ENCODE assay signal across 18 cellular contexts in genomic region chr11:93623938-93624337, GRCh38.
"Had no signal": no experiment of that assay in that cellular context is flagged by ENCODE, and none has a peak within 500 bp of the region (broad histone marks: within the 10 kb centered on the region; RNA-seq: fewer than 3 reads in every experiment).

No MANE protein-coding gene starts in this region.

- H3K4me1 ChIP-seq: ascending aorta, breast epithelium, left ventricle myocardium inferior had no signal

- H3K4me3 Mint-ChIP-seq: activated B cell treated with CpG ODN at 0.5 μM for 24 hours; activated CD4-positive, alpha-beta T cell treated with anti-CD3 and anti-CD28 coated beads, Interleukin-2, amount 10 ng/mL, durations not matched to agents 24 days and 14 days; activated CD8-positive, alpha-beta T cell treated with anti-CD3 and anti-CD28 coated beads, Interleukin-2, amount 10 ng/mL, durations not matched to agents 7 days and 5 days; activated T-cell treated with anti-CD3 and anti-CD28 coated beads, Interleukin-2, amount 50 U/mL, for 24 hours; naive thymus-derived CD8-positive, alpha-beta T cell; stimulated activated naive B cell treated with anti-CD40 and anti-IgM and Interleukin-4, amounts not matched to agents 10 μg/mL and 1 μg/mL and 100 μg/mL, for 72 hours had no signal

- FAIRE-seq: endometrium, frontal cortex, kidney had no signal

- H3K27me3 ChIP-seq: ascending aorta, breast epithelium had no signal

- H3K9me3 Mint-ChIP-seq: activated B cell treated with CpG ODN at 0.5 μM for 24 hours; activated CD4-positive, alpha-beta T cell treated with anti-CD3 and anti-CD28 coated beads, Interleukin-2, amount 10 ng/mL, durations not matched to agents 24 days and 14 days; activated T-cell treated with anti-CD3 and anti-CD28 coated beads, Interleukin-2, amount 50 U/mL, for 24 hours; naive thymus-derived CD8-positive, alpha-beta T cell; stimulated activated naive B cell treated with anti-CD40 and anti-IgM and Interleukin-4, amounts not matched to agents 10 μg/mL and 1 μg/mL and 100 μg/mL, for 72 hours had no signal

- H3K4me3 ChIP-seq: ascending aorta, breast epithelium, coronary artery, left ventricle myocardium inferior had no signal

- H3K9me3 ChIP-seq: ascending aorta, breast epithelium, left ventricle myocardium inferior had no signal

- H3K36me3 Mint-ChIP-seq: naive thymus-derived CD8-positive, alpha-beta T cell; stimulated activated naive B cell treated with anti-CD40 and anti-IgM and Interleukin-4, amounts not matched to agents 10 μg/mL and 1 μg/mL and 100 μg/mL, for 72 hours had no signal

- H3K4me1 Mint-ChIP-seq: activated B cell treated with CpG ODN at 0.5 μM for 24 hours; activated CD4-positive, alpha-beta T cell treated with anti-CD3 and anti-CD28 coated beads, Interleukin-2, amount 10 ng/mL, durations not matched to agents 24 days and 14 days; naive thymus-derived CD8-positive, alpha-beta T cell; stimulated activated naive B cell treated with anti-CD40 and anti-IgM and Interleukin-4, amounts not matched to agents 10 μg/mL and 1 μg/mL and 100 μg/mL, for 72 hours had no signal

- H3K27ac ChIP-seq: ascending aorta, breast epithelium, coronary artery, left ventricle myocardium inferior had no signal

- DNase-seq: activated B cell treated with CpG ODN at 0.5 μM for 24 hours; activated CD4-positive, alpha-beta T cell treated with anti-CD3 and anti-CD28 coated beads, Interleukin-2, amount 10 ng/mL, durations not matched to agents 24 days and 14 days; activated CD8-positive, alpha-beta T cell treated with anti-CD3 and anti-CD28 coated beads, Interleukin-2, amount 10 ng/mL, durations not matched to agents 7 days and 5 days; activated effector memory CD4-positive, alpha-beta T cell treated with Interleukin-2 at 50 U/mL for 16 hours; activated naive CD4-positive, alpha-beta T cell treated with anti-CD3 and anti-CD28 coated beads, Interleukin-2, amount 50 U/mL, for 16 hours; activated T-cell treated with anti-CD3 and anti-CD28 coated beads, Interleukin-2, amount 50 U/mL, for 24 hours; erythroblast; kidney; left ventricle myocardium inferior; naive thymus-derived CD8-positive, alpha-beta T cell; occipital lobe; posterior cingulate gyrus; stimulated activated naive B cell treated with anti-CD40 and anti-IgM and Interleukin-4, amounts not matched to agents 10 μg/mL and 1 μg/mL and 100 μg/mL, for 72 hours had no signal

- H3K27ac Mint-ChIP-seq: activated B cell treated with CpG ODN at 0.5 μM for 24 hours; activated CD4-positive, alpha-beta T cell treated with anti-CD3 and anti-CD28 coated beads, Interleukin-2, amount 10 ng/mL, durations not matched to agents 24 days and 14 days; activated CD8-positive, alpha-beta T cell treated with anti-CD3 and anti-CD28 coated beads, Interleukin-2, amount 10 ng/mL, durations not matched to agents 7 days and 5 days; activated T-cell treated with anti-CD3 and anti-CD28 coated beads, Interleukin-2, amount 50 U/mL, for 24 hours; naive thymus-derived CD8-positive, alpha-beta T cell; stimulated activated naive B cell treated with anti-CD40 and anti-IgM and Interleukin-4, amounts not matched to agents 10 μg/mL and 1 μg/mL and 100 μg/mL, for 72 hours had no signal

- H3K36me3 ChIP-seq: ascending aorta, breast epithelium, left ventricle myocardium inferior had no signal
